In genomic region chr15:74396445-74397238, GRCh38 we compare ENCODE assay signal across 9 cellular contexts. TPM values are rescaled to one million over a fixed set of nuclear protein-coding genes. Genes with fewer than 3 reads are reported as not detected.
A peak's percentile ranks its signal among the peaks of the same experiment; 100 is the strongest.
DNase-seq lines count a peak whose midpoint lies in the region; ATAC-seq and TF ChIP-seq lines count a peak whose summit lies in the region.
"Had no signal": no experiment of that assay in that cellular context is flagged by ENCODE, and none has a peak within 500 bp of the region (broad histone marks: within the 10 kb centered on the region; RNA-seq: fewer than 3 reads in every experiment).

No MANE protein-coding gene starts in this region.

- peaks cover 6% of the 10 kb centered on the region; the same call in 1 of the 2 replicates for H4K20me1 ChIP-seq in BLaER1

- no peak overlapping the region for H3K4me3 ChIP-seq in BLaER1
- H3K4me3 ChIP-seq in mucosa of descending colon: no peak overlapping the region
- no peak overlapping the region for H3K4me3 ChIP-seq in BE2C (ENCODE audit: low read depth, low read length)

- H3K4me1 ChIP-seq in BLaER1: peaks cover 86% of the 10 kb centered on the region
- H3K4me1 ChIP-seq in mucosa of descending colon (ENCODE audit: low read depth): no peaks in the 10 kb centered on the region
- H3K4me1 ChIP-seq in BE2C: no peaks in the 10 kb centered on the region

- H3K27ac ChIP-seq in BLaER1: peak overlapping the region; percentile 32; the same call in 1 of the 2 replicates
- H3K27ac ChIP-seq: HL-60 had no signal

- H3K9ac ChIP-seq in BLaER1: no peak overlapping the region

- TF ChIP-seq CTCF in mucosa of descending colon (IDR thresholded peaks at IDR 0.05): no peak
- TF ChIP-seq CTCF in BE2C (IDR thresholded peaks at IDR 0.05; ENCODE audit: low read depth, low read length): no peak

- H3K9me3 ChIP-seq in BLaER1 (no peaks in the 10 kb centered on the region), mucosa of descending colon (no peaks in the 10 kb centered on the region), BE2C (no peaks in the 10 kb centered on the region)

- ATAC-seq in GM19025 (IDR thresholded peaks at IDR 0.05; ENCODE audit: low read depth, unreplicated experiment) (peak; percentile 38), mucosa of descending colon (peak; percentile 54)

- H3K4me2 ChIP-seq in BLaER1: peak overlapping the region; percentile 66

- intact Hi-C loops in mucosa of descending colon (cut with DNase I, micrococcal nuclease): no loop called here

- DNase-seq in HT-29 (ENCODE audit: low spot score) (peak; percentile 77), mucosa of descending colon (peak in 1 of 3 donors; percentile 18), NCI-H446 treated with DMSO at 0.1 percent for 48 hours (lab: John Stamatoyannopoulos, UW) (no peak), BE2C (no peak), GM19238 (ENCODE audit: insufficient read length, low spot score) (no peak)
- peak; percentile 80 for DNase-seq in activated CD8-positive, alpha-beta memory T cell treated with anti-CD3 and anti-CD28 coated beads, Interleukin-2, amount 50 U/mL, for 48 hours

- H3K27me3 ChIP-seq in BLaER1 (no peaks in the 10 kb centered on the region), BE2C (no peaks in the 10 kb centered on the region)

- H3K36me3 ChIP-seq in BLaER1 (no peaks in the 10 kb centered on the region), mucosa of descending colon (ENCODE audit: low read depth) (no peaks in the 10 kb centered on the region), BE2C (no peaks in the 10 kb centered on the region)

RNA-seq across cellular contexts. Expression of gene CYP11A1, which starts 29.2 kb away (rescaled TPM):
- not detected in 2 replicates for total RNA-seq in HT-29 (2014; rRNA removed; shearing (Covaris generic))
- total RNA-seq in mucosa of descending colon: under 1 TPM; 0.52 to 0.82 (median 0.60) TPM
- polyA plus RNA-seq in BE2C (2012; ENCODE audit: insufficient read depth, insufficient read length, low read depth): not detected

RNA-seq across cellular contexts. Expression of gene SEMA7A, which starts 37.1 kb away (rescaled TPM):
- total RNA-seq in HT-29 (2014; rRNA removed; shearing (Covaris generic)): 1.1 and 1.3 TPM in 2 replicates
- total RNA-seq in mucosa of descending colon: 1 to 10 TPM; 1.6 to 3.7 (median 3.0) TPM
- 2.8 TPM for polyA plus RNA-seq in BE2C (2012; ENCODE audit: insufficient read depth, insufficient read length, low read depth)

Comparison
In these comparisons a context has a peak if more than half of its experiments do, and no peak if none do; other contexts are left out.
1. DNase-seq: peak in HT-29 (single experiment) and activated CD8-positive, alpha-beta memory T cell treated with anti-CD3 and anti-CD28 coated beads, Interleukin-2, amount 50 U/mL, for 48 hours (single experiment); none in NCI-H446 treated with DMSO at 0.1 percent for 48 hours (single experiment), BE2C (single experiment) and GM19238 (single experiment).